In the genomic region with DNA sequence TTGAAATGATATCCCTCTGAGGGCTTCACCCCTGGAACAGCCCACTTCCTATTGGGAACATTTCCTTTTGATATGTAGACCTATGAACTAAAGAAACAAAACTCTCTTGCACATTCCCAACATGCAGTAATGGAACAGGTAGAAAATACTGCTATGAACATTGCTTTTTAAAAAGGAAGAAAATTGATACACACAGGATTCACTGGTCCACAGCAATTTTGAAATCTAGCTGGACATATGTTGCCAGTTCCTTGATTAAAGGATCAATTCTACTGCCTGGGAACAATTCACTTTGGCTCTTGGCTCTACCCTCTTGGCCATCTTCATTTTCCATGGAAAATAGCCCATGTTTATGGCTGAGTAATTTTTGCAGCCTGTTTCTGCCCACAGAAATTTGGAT, we compare ENCODE assay signal across 11 cellular contexts.
"Had no signal": no experiment of that assay in that cellular context is flagged by ENCODE, and none has a peak within 500 bp of the region (broad histone marks: within the 10 kb centered on the region; RNA-seq: fewer than 3 reads in every experiment).

No MANE protein-coding gene starts in this region.

- H3K4me1 ChIP-seq: HAP-1 had no signal

- FAIRE-seq: H1, H54 had no signal

- H3K27ac ChIP-seq: GM23248 had no signal

- H2AFZ ChIP-seq: GM23248, GM23338 had no signal

- H3K4me3 ChIP-seq: GM23248, GM23338, HAP-1 had no signal

- H3K36me3 ChIP-seq: HAP-1 had no signal

- ATAC-seq: GM23338, HCT116 had no signal

- H3K9ac ChIP-seq: GM23248 had no signal

- DNase-seq: GM23248, GOT3, H7, H9, HCEC 1CT, HFFc6 had no signal

- H3K4me2 ChIP-seq: GM23338 had no signal
